1 cellular context compared by ENCODE assay signal in genomic region chr14:56759633-56760032, GRCh38.
TF ChIP-seq lines count a peak whose summit lies in the region.

No MANE protein-coding gene starts in this region.

TF ChIP-seq in GM23338, 12 proteins besides CTCF, POLR2A, EP300 and RAD21 (continued from another document):
- TF ChIP-seq, protein P1, sequence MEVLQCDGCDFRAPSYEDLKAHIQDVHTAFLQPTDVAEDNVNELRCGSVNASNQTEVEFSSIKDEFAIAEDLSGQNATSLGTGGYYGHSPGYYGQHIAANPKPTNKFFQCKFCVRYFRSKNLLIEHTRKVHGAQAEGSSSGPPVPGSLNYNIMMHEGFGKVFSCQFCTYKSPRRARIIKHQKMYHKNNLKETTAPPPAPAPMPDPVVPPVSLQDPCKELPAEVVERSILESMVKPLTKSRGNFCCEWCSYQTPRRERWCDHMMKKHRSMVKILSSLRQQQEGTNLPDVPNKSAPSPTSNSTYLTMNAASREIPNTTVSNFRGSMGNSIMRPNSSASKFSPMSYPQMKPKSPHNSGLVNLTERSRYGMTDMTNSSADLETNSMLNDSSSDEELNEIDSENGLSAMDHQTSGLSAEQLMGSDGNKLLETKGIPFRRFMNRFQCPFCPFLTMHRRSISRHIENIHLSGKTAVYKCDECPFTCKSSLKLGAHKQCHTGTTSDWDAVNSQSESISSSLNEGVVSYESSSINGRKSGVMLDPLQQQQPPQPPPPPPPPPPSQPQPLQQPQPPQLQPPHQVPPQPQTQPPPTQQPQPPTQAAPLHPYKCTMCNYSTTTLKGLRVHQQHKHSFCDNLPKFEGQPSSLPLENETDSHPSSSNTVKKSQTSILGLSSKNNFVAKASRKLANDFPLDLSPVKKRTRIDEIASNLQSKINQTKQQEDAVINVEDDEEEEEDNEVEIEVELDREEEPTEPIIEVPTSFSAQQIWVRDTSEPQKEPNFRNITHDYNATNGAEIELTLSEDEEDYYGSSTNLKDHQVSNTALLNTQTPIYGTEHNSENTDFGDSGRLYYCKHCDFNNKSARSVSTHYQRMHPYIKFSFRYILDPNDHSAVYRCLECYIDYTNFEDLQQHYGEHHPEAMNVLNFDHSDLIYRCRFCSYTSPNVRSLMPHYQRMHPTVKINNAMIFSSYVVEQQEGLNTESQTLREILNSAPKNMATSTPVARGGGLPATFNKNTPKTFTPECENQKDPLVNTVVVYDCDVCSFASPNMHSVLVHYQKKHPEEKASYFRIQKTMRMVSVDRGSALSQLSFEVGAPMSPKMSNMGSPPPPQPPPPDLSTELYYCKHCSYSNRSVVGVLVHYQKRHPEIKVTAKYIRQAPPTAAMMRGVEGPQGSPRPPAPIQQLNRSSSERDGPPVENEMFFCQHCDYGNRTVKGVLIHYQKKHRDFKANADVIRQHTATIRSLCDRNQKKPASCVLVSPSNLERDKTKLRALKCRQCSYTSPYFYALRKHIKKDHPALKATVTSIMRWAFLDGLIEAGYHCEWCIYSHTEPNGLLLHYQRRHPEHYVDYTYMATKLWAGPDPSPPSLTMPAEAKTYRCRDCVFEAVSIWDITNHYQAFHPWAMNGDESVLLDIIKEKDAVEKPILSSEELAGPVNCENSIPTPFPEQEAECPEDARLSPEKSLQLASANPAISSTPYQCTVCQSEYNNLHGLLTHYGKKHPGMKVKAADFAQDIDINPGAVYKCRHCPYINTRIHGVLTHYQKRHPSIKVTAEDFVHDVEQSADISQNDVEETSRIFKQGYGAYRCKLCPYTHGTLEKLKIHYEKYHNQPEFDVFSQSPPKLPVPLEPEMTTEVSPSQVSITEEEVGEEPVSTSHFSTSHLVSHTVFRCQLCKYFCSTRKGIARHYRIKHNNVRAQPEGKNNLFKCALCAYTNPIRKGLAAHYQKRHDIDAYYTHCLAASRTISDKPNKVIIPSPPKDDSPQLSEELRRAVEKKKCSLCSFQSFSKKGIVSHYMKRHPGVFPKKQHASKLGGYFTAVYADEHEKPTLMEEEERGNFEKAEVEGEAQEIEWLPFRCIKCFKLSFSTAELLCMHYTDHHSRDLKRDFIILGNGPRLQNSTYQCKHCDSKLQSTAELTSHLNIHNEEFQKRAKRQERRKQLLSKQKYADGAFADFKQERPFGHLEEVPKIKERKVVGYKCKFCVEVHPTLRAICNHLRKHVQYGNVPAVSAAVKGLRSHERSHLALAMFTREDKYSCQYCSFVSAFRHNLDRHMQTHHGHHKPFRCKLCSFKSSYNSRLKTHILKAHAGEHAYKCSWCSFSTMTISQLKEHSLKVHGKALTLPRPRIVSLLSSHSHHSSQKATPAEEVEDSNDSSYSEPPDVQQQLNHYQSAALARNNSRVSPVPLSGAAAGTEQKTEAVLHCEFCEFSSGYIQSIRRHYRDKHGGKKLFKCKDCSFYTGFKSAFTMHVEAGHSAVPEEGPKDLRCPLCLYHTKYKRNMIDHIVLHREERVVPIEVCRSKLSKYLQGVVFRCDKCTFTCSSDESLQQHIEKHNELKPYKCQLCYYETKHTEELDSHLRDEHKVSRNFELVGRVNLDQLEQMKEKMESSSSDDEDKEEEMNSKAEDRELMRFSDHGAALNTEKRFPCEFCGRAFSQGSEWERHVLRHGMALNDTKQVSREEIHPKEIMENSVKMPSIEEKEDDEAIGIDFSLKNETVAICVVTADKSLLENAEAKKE (CRISPR knock-in tag; IDR thresholded peaks at IDR 0.05): no peak
- no peak for TF ChIP-seq JUNB (IDR thresholded peaks at IDR 0.05; ENCODE audit: unreplicated experiment)
- TF ChIP-seq ZNF331 (CRISPR knock-in tag; IDR thresholded peaks at IDR 0.05; ENCODE audit: low read depth): no peak
